1 cellular context compared by ENCODE assay signal in the genomic region with DNA sequence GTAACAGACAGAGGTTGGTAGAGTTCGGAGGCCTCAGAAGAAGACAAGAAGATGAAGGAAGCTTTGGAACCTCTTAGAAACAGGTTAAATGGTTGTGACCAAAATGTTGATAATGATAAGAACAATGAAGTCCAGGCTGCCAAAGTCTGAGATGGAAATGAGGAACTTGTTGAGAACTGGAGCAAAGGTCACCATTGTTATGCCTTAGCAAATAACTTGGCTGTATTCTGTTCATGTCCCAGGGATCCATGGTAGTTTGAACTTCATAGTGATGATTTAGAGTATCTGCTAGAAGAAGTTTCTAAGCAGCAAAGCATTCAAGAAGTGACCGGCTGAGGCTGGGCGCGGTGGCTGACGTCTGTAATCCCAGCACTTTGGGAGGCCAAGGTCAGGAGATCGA.
TF ChIP-seq lines count a peak whose summit lies in the region.

No MANE protein-coding gene starts in this region.

TF ChIP-seq in K562, 482 proteins besides CTCF, POLR2A, EP300 and RAD21:
- TF ChIP-seq, protein P1, sequence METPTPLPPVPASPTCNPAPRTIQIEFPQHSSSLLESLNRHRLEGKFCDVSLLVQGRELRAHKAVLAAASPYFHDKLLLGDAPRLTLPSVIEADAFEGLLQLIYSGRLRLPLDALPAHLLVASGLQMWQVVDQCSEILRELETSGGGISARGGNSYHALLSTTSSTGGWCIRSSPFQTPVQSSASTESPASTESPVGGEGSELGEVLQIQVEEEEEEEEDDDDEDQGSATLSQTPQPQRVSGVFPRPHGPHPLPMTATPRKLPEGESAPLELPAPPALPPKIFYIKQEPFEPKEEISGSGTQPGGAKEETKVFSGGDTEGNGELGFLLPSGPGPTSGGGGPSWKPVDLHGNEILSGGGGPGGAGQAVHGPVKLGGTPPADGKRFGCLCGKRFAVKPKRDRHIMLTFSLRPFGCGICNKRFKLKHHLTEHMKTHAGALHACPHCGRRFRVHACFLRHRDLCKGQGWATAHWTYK (CRISPR knock-in tag; IDR thresholded peaks at IDR 0.05): no peak
- TF ChIP-seq SLC30A9 (CRISPR knock-in tag; IDR thresholded peaks at IDR 0.05): no peak
- no peak for TF ChIP-seq CREB1 (IDR thresholded peaks at IDR 0.05)
- no peak for TF ChIP-seq CREB1 (CRISPR knock-in tag; IDR thresholded peaks at IDR 0.05)
- no peak for TF ChIP-seq EGR1 (conservative IDR thresholded peaks at IDR 0.05)
- TF ChIP-seq, protein P2, sequence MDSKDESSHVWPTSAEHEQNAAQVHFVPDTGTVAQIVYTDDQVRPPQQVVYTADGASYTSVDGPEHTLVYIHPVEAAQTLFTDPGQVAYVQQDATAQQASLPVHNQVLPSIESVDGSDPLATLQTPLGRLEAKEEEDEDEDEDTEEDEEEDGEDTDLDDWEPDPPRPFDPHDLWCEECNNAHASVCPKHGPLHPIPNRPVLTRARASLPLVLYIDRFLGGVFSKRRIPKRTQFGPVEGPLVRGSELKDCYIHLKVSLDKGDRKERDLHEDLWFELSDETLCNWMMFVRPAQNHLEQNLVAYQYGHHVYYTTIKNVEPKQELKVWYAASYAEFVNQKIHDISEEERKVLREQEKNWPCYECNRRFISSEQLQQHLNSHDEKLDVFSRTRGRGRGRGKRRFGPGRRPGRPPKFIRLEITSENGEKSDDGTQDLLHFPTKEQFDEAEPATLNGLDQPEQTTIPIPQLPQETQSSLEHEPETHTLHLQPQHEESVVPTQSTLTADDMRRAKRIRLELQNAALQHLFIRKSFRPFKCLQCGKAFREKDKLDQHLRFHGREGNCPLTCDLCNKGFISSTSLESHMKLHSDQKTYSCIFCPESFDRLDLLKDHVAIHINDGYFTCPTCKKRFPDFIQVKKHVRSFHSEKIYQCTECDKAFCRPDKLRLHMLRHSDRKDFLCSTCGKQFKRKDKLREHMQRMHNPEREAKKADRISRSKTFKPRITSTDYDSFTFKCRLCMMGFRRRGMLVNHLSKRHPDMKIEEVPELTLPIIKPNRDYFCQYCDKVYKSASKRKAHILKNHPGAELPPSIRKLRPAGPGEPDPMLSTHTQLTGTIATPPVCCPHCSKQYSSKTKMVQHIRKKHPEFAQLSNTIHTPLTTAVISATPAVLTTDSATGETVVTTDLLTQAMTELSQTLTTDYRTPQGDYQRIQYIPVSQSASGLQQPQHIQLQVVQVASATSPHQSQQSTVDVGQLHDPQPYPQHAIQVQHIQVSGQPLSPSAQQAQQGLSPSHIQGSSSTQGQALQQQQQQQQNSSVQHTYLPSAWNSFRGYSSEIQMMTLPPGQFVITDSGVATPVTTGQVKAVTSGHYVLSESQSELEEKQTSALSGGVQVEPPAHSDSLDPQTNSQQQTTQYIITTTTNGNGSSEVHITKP (IDR thresholded peaks at IDR 0.05; ENCODE audit: partially characterized antibody): peak; percentile 58
- no peak for TF ChIP-seq SREBF2 (CRISPR knock-in tag; IDR thresholded peaks at IDR 0.05)
- no peak for TF ChIP-seq HNRNPH1 (optimal IDR thresholded peaks at IDR 0.05; ENCODE audit: low read depth, low read length)
- TF ChIP-seq SOX6 (IDR thresholded peaks at IDR 0.05): peak; percentile 87
- TF ChIP-seq SAFB (IDR thresholded peaks at IDR 0.05; ENCODE audit: borderline replicate concordance, low read depth, low read length): no peak
- no peak for TF ChIP-seq PTBP1 (IDR thresholded peaks at IDR 0.05; ENCODE audit: low read depth, low read length)
- TF ChIP-seq, protein P3, sequence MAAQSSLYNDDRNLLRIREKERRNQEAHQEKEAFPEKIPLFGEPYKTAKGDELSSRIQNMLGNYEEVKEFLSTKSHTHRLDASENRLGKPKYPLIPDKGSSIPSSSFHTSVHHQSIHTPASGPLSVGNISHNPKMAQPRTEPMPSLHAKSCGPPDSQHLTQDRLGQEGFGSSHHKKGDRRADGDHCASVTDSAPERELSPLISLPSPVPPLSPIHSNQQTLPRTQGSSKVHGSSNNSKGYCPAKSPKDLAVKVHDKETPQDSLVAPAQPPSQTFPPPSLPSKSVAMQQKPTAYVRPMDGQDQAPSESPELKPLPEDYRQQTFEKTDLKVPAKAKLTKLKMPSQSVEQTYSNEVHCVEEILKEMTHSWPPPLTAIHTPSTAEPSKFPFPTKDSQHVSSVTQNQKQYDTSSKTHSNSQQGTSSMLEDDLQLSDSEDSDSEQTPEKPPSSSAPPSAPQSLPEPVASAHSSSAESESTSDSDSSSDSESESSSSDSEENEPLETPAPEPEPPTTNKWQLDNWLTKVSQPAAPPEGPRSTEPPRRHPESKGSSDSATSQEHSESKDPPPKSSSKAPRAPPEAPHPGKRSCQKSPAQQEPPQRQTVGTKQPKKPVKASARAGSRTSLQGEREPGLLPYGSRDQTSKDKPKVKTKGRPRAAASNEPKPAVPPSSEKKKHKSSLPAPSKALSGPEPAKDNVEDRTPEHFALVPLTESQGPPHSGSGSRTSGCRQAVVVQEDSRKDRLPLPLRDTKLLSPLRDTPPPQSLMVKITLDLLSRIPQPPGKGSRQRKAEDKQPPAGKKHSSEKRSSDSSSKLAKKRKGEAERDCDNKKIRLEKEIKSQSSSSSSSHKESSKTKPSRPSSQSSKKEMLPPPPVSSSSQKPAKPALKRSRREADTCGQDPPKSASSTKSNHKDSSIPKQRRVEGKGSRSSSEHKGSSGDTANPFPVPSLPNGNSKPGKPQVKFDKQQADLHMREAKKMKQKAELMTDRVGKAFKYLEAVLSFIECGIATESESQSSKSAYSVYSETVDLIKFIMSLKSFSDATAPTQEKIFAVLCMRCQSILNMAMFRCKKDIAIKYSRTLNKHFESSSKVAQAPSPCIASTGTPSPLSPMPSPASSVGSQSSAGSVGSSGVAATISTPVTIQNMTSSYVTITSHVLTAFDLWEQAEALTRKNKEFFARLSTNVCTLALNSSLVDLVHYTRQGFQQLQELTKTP (IDR thresholded peaks at IDR 0.05; ENCODE audit: low read depth in 1 of 2, partially characterized antibody in 2 of 2): no peak
- no peak for TF ChIP-seq ZNF586 (CRISPR knock-in tag; conservative IDR thresholded peaks at IDR 0.05)
